ENCODE assay signal across 1 cellular context in genomic region chr7:54758702-54759665, GRCh38.
A peak's percentile ranks its signal among the peaks of the same experiment; 100 is the strongest.
TF ChIP-seq lines count a peak whose summit lies in the region.

SEC61G (minus strand) TSS chr7:54759211; CDS start chr7:54757588, 1,623 bp downstream.

TF ChIP-seq in HepG2, 621 proteins besides CTCF, POLR2A, EP300 and RAD21 (continued from another document and continues in another):
- TF ChIP-seq ZFP90 (CRISPR knock-in tag; IDR thresholded peaks at IDR 0.05; ENCODE audit: borderline replicate concordance) (no peak), ZNF784 (CRISPR knock-in tag; IDR thresholded peaks at IDR 0.05; ENCODE audit: borderline replicate concordance) (peak; percentile 47; the same call in 1 of the 2 replicates), ATAD3A (CRISPR knock-in tag; IDR thresholded peaks at IDR 0.05) (no peak), LRRFIP1 (CRISPR knock-in tag; conservative IDR thresholded peaks at IDR 0.05) (no peak), ZNF280B (CRISPR knock-in tag; IDR thresholded peaks at IDR 0.05; ENCODE audit: borderline replicate concordance) (peak; percentile 95), HDAC2 (CRISPR knock-in tag; IDR thresholded peaks at IDR 0.05) (peak; percentile 33; the same call in 1 of the 2 replicates), TERF1 (CRISPR knock-in tag; IDR thresholded peaks at IDR 0.05) (peak; percentile 52; the same call in 1 of the 2 replicates), ZFX (CRISPR knock-in tag; IDR thresholded peaks at IDR 0.05; ENCODE audit: low read depth) (peak; percentile 93), IKZF4 (CRISPR knock-in tag; IDR thresholded peaks at IDR 0.05; ENCODE audit: borderline replicate concordance, low read depth, not compliant biosample characterization) (no peak), KAT2B (IDR thresholded peaks at IDR 0.05; ENCODE audit: borderline replicate concordance, low read depth, low read length) (no peak), ONECUT2 (CRISPR knock-in tag; IDR thresholded peaks at IDR 0.05) (no peak), ZNF367 (CRISPR knock-in tag; IDR thresholded peaks at IDR 0.05; ENCODE audit: borderline replicate concordance) (no peak), PATZ1 (CRISPR knock-in tag; IDR thresholded peaks at IDR 0.05) (no peak), E2F2 (CRISPR knock-in tag; IDR thresholded peaks at IDR 0.05; ENCODE audit: borderline replicate concordance) (no peak), ZNF737 (CRISPR knock-in tag; IDR thresholded peaks at IDR 0.05; ENCODE audit: borderline replicate concordance) (no peak), GRHL1 (CRISPR knock-in tag; conservative IDR thresholded peaks at IDR 0.05) (no peak), SIN3A (IDR thresholded peaks at IDR 0.05; ENCODE audit: borderline replicate concordance, low read depth, low read length) (peak; percentile 63; the same call in 1 of the 2 replicates), ZNF20 (CRISPR knock-in tag; IDR thresholded peaks at IDR 0.05) (0 out of 2 replicates have a peak, but pooled peaks have one; percentile 39), ZNF678 (CRISPR knock-in tag; IDR thresholded peaks at IDR 0.05) (no peak), ZNF256 (CRISPR knock-in tag; conservative IDR thresholded peaks at IDR 0.05) (peak; percentile 49; the same call in 1 of the 2 replicates), ZNF512B (CRISPR knock-in tag; IDR thresholded peaks at IDR 0.05; ENCODE audit: borderline replicate concordance) (no peak; the same call in 1 of the 2 replicates), SP140L (CRISPR knock-in tag; IDR thresholded peaks at IDR 0.05; ENCODE audit: borderline replicate concordance) (no peak), GATA4 (IDR thresholded peaks at IDR 0.05; ENCODE audit: borderline replicate concordance, low read depth) (peak; percentile 66; the same call in 1 of the 2 replicates), SALL1 (CRISPR knock-in tag; IDR thresholded peaks at IDR 0.05) (peak; percentile 78; the same call in 1 of the 2 replicates), ZBTB37 (CRISPR knock-in tag; IDR thresholded peaks at IDR 0.05) (no peak), RFX1 (IDR thresholded peaks at IDR 0.05) (no peak), TAF1 (CRISPR knock-in tag; IDR thresholded peaks at IDR 0.05) (peak; percentile 94), MYNN (CRISPR knock-in tag; IDR thresholded peaks at IDR 0.05; ENCODE audit: low read depth) (no peak; the same call in 1 of the 2 replicates), ZFYVE20 (CRISPR knock-in tag; IDR thresholded peaks at IDR 0.05; ENCODE audit: borderline replicate concordance, low read depth) (no peak), SOX13 (IDR thresholded peaks at IDR 0.05) (no peak), SOX13 (CRISPR knock-in tag; conservative IDR thresholded peaks at IDR 0.05 in 1 of 2, IDR thresholded peaks at IDR 0.05 in 1 of 2) (0 out of 4 replicates have a peak, but pooled peaks of 1 of the 2 experiments have one; percentile 54), TCF7L2 (IDR thresholded peaks at IDR 0.05; ENCODE audit: low read depth, low read length) (no peak), CBX1 (IDR thresholded peaks at IDR 0.05; ENCODE audit: low read depth) (peak; percentile 72), KLF13 (CRISPR knock-in tag; IDR thresholded peaks at IDR 0.05) (0 out of 2 replicates have a peak, but pooled peaks have one; percentile 43), SKIL (CRISPR knock-in tag; IDR thresholded peaks at IDR 0.05; ENCODE audit: borderline replicate concordance) (no peak), JDP2 (CRISPR knock-in tag; IDR thresholded peaks at IDR 0.05; ENCODE audit: borderline replicate concordance) (no peak), GLMP (CRISPR knock-in tag; IDR thresholded peaks at IDR 0.05; ENCODE audit: borderline replicate concordance) (peak; percentile 46; the same call in 1 of the 2 replicates), KDM2A (CRISPR knock-in tag; IDR thresholded peaks at IDR 0.05; ENCODE audit: borderline replicate concordance, low read depth) (peak; percentile 77), ZFP36 (IDR thresholded peaks at IDR 0.05; ENCODE audit: borderline replicate concordance, low read depth, low read length, partially characterized antibody) (no peak)
